ENCODE assay signal across 8 cellular contexts in genomic region chr22:30634477-30635233, GRCh38. TPM values are rescaled to one million over a fixed set of nuclear protein-coding genes. Genes with fewer than 3 reads are reported as not detected.
A peak's percentile ranks its signal among the peaks of the same experiment; 100 is the strongest.
DNase-seq lines count a peak whose midpoint lies in the region; ATAC-seq and TF ChIP-seq lines count a peak whose summit lies in the region.

No MANE protein-coding gene starts in this region.

- H3K79me2 ChIP-seq in hepatocyte, result no peaks in the 10 kb centered on the region

- TF ChIP-seq CTCF in GM13976 (IDR thresholded peaks at IDR 0.05; ENCODE audit: borderline replicate concordance, control extremely low read depth, extremely low read depth, insufficient read depth, missing control alignments), result peak; percentile 92
- peak; percentile 93 to 95 (median 95) for TF ChIP-seq CTCF in ascending aorta (IDR thresholded peaks at IDR 0.05)
- peak; percentile 97 for TF ChIP-seq CTCF in hepatocyte (IDR thresholded peaks at IDR 0.05; ENCODE audit: poor library complexity)

- no peaks in the 10 kb centered on the region for H3K9me3 Mint-ChIP-seq in T-helper 2 cell treated with Interferon-gamma antibody and Interleukin-4, amounts not matched to agents 5 μg/mL and 100 μg/mL, for 36 hours

- H3K4me1 Mint-ChIP-seq in T-helper 2 cell treated with Interferon-gamma antibody and Interleukin-4, amounts not matched to agents 5 μg/mL and 100 μg/mL, for 36 hours (ENCODE audit: low read depth), result peaks cover 14% of the 10 kb centered on the region

- peak overlapping the region; percentile 78 for H3K4me3 Mint-ChIP-seq in T-helper 2 cell treated with Interferon-gamma antibody and Interleukin-4, amounts not matched to agents 5 μg/mL and 100 μg/mL, for 36 hours

- H3K9me3 ChIP-seq in ascending aorta (no peaks in the 10 kb centered on the region), hepatocyte (ENCODE audit: low read depth) (no peaks in the 10 kb centered on the region), aorta (ENCODE audit: control insufficient read depth, low read length) (no peaks in the 10 kb centered on the region)

- ATAC-seq in HG02852 (IDR thresholded peaks at IDR 0.05; ENCODE audit: unreplicated experiment), result peak; percentile 40
- ATAC-seq in aorta (ENCODE audit: low FRiP score), result peak; percentile 92

- no peaks in the 10 kb centered on the region for H4K20me1 ChIP-seq in hepatocyte (ENCODE audit: insufficient read depth, poor library complexity, severe bottlenecking)

- H3K4me2 ChIP-seq in hepatocyte, result peak overlapping the region; percentile 100

- no peaks in the 10 kb centered on the region for H3K9me2 ChIP-seq in hepatocyte (replicated peaks; ENCODE audit: insufficient read depth)

- intact Hi-C loops in ascending aorta (cut with DNase I) (loop anchor here (1.0 to 10.0 kb wide), 8 partner anchors 28 to 514 kb away; partner anchors contain the start of genes DUSP18, OSBP2, SMTN and TCN2), aorta (cut with DNase I) (loop anchor here (1.0 to 10.0 kb wide), 7 partner anchors 33 to 510 kb away; partner anchors contain the start of genes DUSP18 (in 1 of the 2), OSBP2 (in 1 of the 2), PLA2G3 (in 1 of the 2) and SMTN (in 1 of the 2))

- H3K27ac ChIP-seq in ascending aorta (peak overlapping the region; percentile 97 to 98), hepatocyte (peak overlapping the region; percentile 52), aorta (ENCODE audit: low read depth in 1 of 2, low read length in 2 of 2) (peak overlapping the region; percentile 62 to 79)

- H3K4me1 ChIP-seq in ascending aorta, result peaks cover 21 to 32% of the 10 kb centered on the region in 2 donors
- H3K4me1 ChIP-seq in hepatocyte (ENCODE audit: insufficient read depth), result peaks cover 11% of the 10 kb centered on the region
- H3K4me1 ChIP-seq in aorta (ENCODE audit: control insufficient read depth in 1 of 2, insufficient read depth in 2 of 2, low read length in 2 of 2), result no peaks in the 10 kb centered on the region

- H3K27me3 ChIP-seq in ascending aorta, result no peaks in the 10 kb centered on the region
- H3K27me3 ChIP-seq in hepatocyte, result no peaks in the 10 kb centered on the region
- H3K27me3 ChIP-seq in aorta (ENCODE audit: control insufficient read depth in 1 of 2, insufficient read depth in 2 of 2, low read length in 1 of 2), result no peaks in the 10 kb centered on the region

- H3K27ac Mint-ChIP-seq in T-helper 2 cell treated with Interferon-gamma antibody and Interleukin-4, amounts not matched to agents 5 μg/mL and 100 μg/mL, for 36 hours, result peak overlapping the region; percentile 84

- in situ Hi-C loops in GM13976 (cut with MboI; ENCODE audit: low sequenced_read_pairs, unreplicated experiment), result loop anchor here (25.0 kb wide), 1 partner anchor 278 kb away; no protein-coding TSS in a partner anchor

- peaks cover 5% of the 10 kb centered on the region for H3K36me3 Mint-ChIP-seq in T-helper 2 cell treated with Interferon-gamma antibody and Interleukin-4, amounts not matched to agents 5 μg/mL and 100 μg/mL, for 36 hours (ENCODE audit: low read depth)

- H3K4me3 ChIP-seq in ascending aorta, result peak overlapping the region; percentile 70 to 90
- H3K4me3 ChIP-seq in hepatocyte, result no peak overlapping the region
- H3K4me3 ChIP-seq in aorta (ENCODE audit: low read length in 2 of 2), result no peak overlapping the region

- 19% methylated on average over 28 of the region's 29 CpGs for WGBS in hepatocyte (ENCODE audit: low lambda C conversion rate, missing lambda C conversion rate)
- 9 to 11% methylated on average over 29 of the region's 29 CpGs for WGBS in aorta, 2 donors

- DNase-seq in GM13976 (ENCODE audit: low spot score) (peak; percentile 94), NCI-H1694 (lab: John Stamatoyannopoulos, UW) (peak; percentile 78), ascending aorta (ENCODE audit: low spot score in 2 of 2) (peak; percentile 65 to 92), hepatocyte (ENCODE audit: low spot score) (peak; percentile 93), renal cortical epithelial cell (ENCODE audit: low read depth) (peak; percentile 85), aorta (peak; percentile 91 to 96)
- peak; percentile 83 for DNase-seq in T-helper 2 cell treated with Interferon-gamma antibody and Interleukin-4, amounts not matched to agents 5 μg/mL and 100 μg/mL, for 36 hours (ENCODE audit: low spot score)

- peak overlapping the region; percentile 99 for H2AFZ ChIP-seq in hepatocyte

- H3K27me3 Mint-ChIP-seq in T-helper 2 cell treated with Interferon-gamma antibody and Interleukin-4, amounts not matched to agents 5 μg/mL and 100 μg/mL, for 36 hours (ENCODE audit: low read depth), result no peaks in the 10 kb centered on the region

- no peaks in the 10 kb centered on the region for H3K36me3 ChIP-seq in ascending aorta
- no peaks in the 10 kb centered on the region for H3K36me3 ChIP-seq in hepatocyte (replicated peaks; ENCODE audit: insufficient read depth, low read depth)
- H3K36me3 ChIP-seq in aorta (ENCODE audit: control insufficient read depth in 1 of 2, insufficient read depth in 2 of 2, low read length in 1 of 2), result no peaks in the 10 kb centered on the region

RNA-seq across cellular contexts. Expression of gene SLC35E4, which starts 0.9 kb away (rescaled TPM):
- total RNA-seq in ascending aorta (38.1 TPM), hepatocyte (1.4 and 3.1 TPM in 2 replicates), renal cortical epithelial cell (7.8 and 7.9 TPM in 2 replicates), aorta (1 to 10 TPM; 5.0 to 6.2 TPM)
- polyA plus RNA-seq in hepatocyte (5.5 and 5.8 TPM in 2 replicates), aorta (1 to 10 TPM; 2.1 to 2.4 TPM)

RNA-seq across cellular contexts. Expression of gene TCN2, which starts 27.7 kb away (rescaled TPM):
- 56.8 TPM for total RNA-seq in ascending aorta
- 26.2 and 28.8 TPM in 2 replicates for total RNA-seq in hepatocyte
- 35.5 and 39.3 TPM in 2 replicates for polyA plus RNA-seq in hepatocyte
- 9.2 and 26.0 TPM in 2 replicates for total RNA-seq in renal cortical epithelial cell
- total RNA-seq in aorta, result 10 to 100 TPM; 30.8 to 31.3 TPM
- 10 to 100 TPM in 1 of 2 donors, 1 to 10 TPM in 1; 6.3 to 18.4 TPM for polyA plus RNA-seq in aorta

RNA-seq across cellular contexts. Expression of gene DUSP18, which starts 33.0 kb away (rescaled TPM):
- total RNA-seq in ascending aorta (0.21 TPM), hepatocyte (7.7 and 10.4 TPM in 2 replicates), renal cortical epithelial cell (8.2 and 19.5 TPM in 2 replicates), aorta (10 to 100 TPM in 1 of 2 donors, 1 to 10 TPM in 1; 8.7 to 11.3 TPM)
- polyA plus RNA-seq in hepatocyte (7.9 and 11.2 TPM in 2 replicates), aorta (1 to 10 TPM; 1.6 to 4.2 TPM)

RNA-seq across cellular contexts. Expression of gene PES1, which starts 42.9 kb away (rescaled TPM):
- total RNA-seq in ascending aorta (24.7 TPM), hepatocyte (42.4 and 45.8 TPM in 2 replicates), renal cortical epithelial cell (77.6 and 84.0 TPM in 2 replicates), aorta (10 to 100 TPM; 36.5 to 42.4 TPM)
- polyA plus RNA-seq in hepatocyte (54.7 and 59.5 TPM in 2 replicates), aorta (10 to 100 TPM; 31.7 to 52.3 TPM)

Comparison
In these comparisons a context has a peak if more than half of its experiments do, and no peak if none do; other contexts are left out.
1. H3K4me3 ChIP-seq: peak in ascending aorta (2 of 2); none in hepatocyte (single experiment) and aorta (0 of 2).
2. Peak in every context shown above with its lines, with median percentiles within 50 percentile points of each other: DNase-seq, CTCF ChIP-seq and H3K27ac ChIP-seq.